16 cellular contexts compared by ENCODE assay signal in genomic region chr1:224292419-224292818, GRCh38. TPM values are rescaled to one million over a fixed set of nuclear protein-coding genes. Genes with fewer than 3 reads are reported as not detected.
A peak's percentile ranks its signal among the peaks of the same experiment; 100 is the strongest.
DNase-seq lines count a peak whose midpoint lies in the region; ATAC-seq and TF ChIP-seq lines count a peak whose summit lies in the region.
"Had no signal": no experiment of that assay in that cellular context is flagged by ENCODE, and none has a peak within 500 bp of the region (broad histone marks: within the 10 kb centered on the region; RNA-seq: fewer than 3 reads in every experiment).

No MANE protein-coding gene starts in this region.

- H3K27me3 ChIP-seq in PC-3 (ENCODE audit: low read length) (no peaks in the 10 kb centered on the region), foreskin keratinocyte (no peaks in the 10 kb centered on the region)
- H3K27me3 ChIP-seq: SJCRH30 had no signal

- H3K9ac ChIP-seq in PC-3 (ENCODE audit: low read length) = peak overlapping the region; percentile 55

- peaks cover 23% of the 10 kb centered on the region for H3K36me3 Mint-ChIP-seq in chondrocyte (ENCODE audit: low read depth)
- peaks cover 18% of the 10 kb centered on the region for H3K36me3 Mint-ChIP-seq in natural killer cell treated with Interleukin-12 subunit alpha and Interleukin-12 subunit beta and Interleukin-15 and Interleukin-18, amount 100 ng/mL, for 72 hours

- no peaks in the 10 kb centered on the region for H3K9me3 Mint-ChIP-seq in chondrocyte (ENCODE audit: low read depth)
- no peaks in the 10 kb centered on the region for H3K9me3 Mint-ChIP-seq in natural killer cell treated with Interleukin-12 subunit alpha and Interleukin-12 subunit beta and Interleukin-15 and Interleukin-18, amount 100 ng/mL, for 72 hours
- H3K9me3 Mint-ChIP-seq: CD4-positive, alpha-beta memory T cell had no signal

- TF ChIP-seq CTCF in PC-3 (conservative IDR thresholded peaks at IDR 0.05; ENCODE audit: low read depth, low read length) (no peak), chondrocyte (IDR thresholded peaks at IDR 0.05) (no peak), foreskin keratinocyte (conservative IDR thresholded peaks at IDR 0.05) (no peak)

- no peaks in the 10 kb centered on the region for H3K4me1 Mint-ChIP-seq in chondrocyte (ENCODE audit: low read depth)
- no peaks in the 10 kb centered on the region for H3K4me1 Mint-ChIP-seq in natural killer cell treated with Interleukin-12 subunit alpha and Interleukin-12 subunit beta and Interleukin-15 and Interleukin-18, amount 100 ng/mL, for 72 hours (ENCODE audit: low read depth in 2 of 2)

- H3K27ac ChIP-seq in PC-3 (ENCODE audit: low read length) (peak overlapping the region; percentile 90), foreskin keratinocyte (no peak overlapping the region)
- H3K27ac ChIP-seq: SJCRH30 had no signal

- H3K4me3 Mint-ChIP-seq in chondrocyte (ENCODE audit: unreplicated experiment) = no peak overlapping the region
- no peak overlapping the region for H3K4me3 Mint-ChIP-seq in natural killer cell treated with Interleukin-12 subunit alpha and Interleukin-12 subunit beta and Interleukin-15 and Interleukin-18, amount 100 ng/mL, for 72 hours
- H3K4me3 Mint-ChIP-seq: CD4-positive, alpha-beta memory T cell had no signal

- H3K79me2 ChIP-seq in PC-3 (ENCODE audit: low read length) = no peaks in the 10 kb centered on the region

- CTCF ChIA-PET in PC-3 (lab: Charles Lee) = interaction anchor here (0.6 kb wide), 1 partner anchor 266 kb away, joined by 3 read pairs; no protein-coding TSS in a partner anchor

- H3K9me2 ChIP-seq in PC-3 (replicated peaks; ENCODE audit: low read length) = no peaks in the 10 kb centered on the region

- no peaks in the 10 kb centered on the region for H3K9me3 ChIP-seq in PC-3 (ENCODE audit: low read length)
- H3K9me3 ChIP-seq: SJCRH30 had no signal

- no peaks in the 10 kb centered on the region for H3K27me3 Mint-ChIP-seq in chondrocyte (ENCODE audit: low read depth)
- no peaks in the 10 kb centered on the region for H3K27me3 Mint-ChIP-seq in natural killer cell treated with Interleukin-12 subunit alpha and Interleukin-12 subunit beta and Interleukin-15 and Interleukin-18, amount 100 ng/mL, for 72 hours
- H3K27me3 Mint-ChIP-seq: CD4-positive, alpha-beta memory T cell had no signal

- no TSS peak for BruUV-seq in PC-3 (replicated peaks; lab: Mats Ljungman, UMichigan)

- intact Hi-C loops in PC-3 (cut with micrococcal nuclease) = no loop called here

- peak; percentile 20 for DNase-seq in ELR (ENCODE audit: low read depth)
- peak; percentile 95 for DNase-seq in PC-3
- DNase-seq in chondrocyte (ENCODE audit: low spot score) = no peak
- peak in 1 of 2 donors; percentile 58 for DNase-seq in foreskin keratinocyte
- no peak for DNase-seq in SW 1271 (lab: John Stamatoyannopoulos, UW)
- DNase-seq in natural killer cell treated with Interleukin-12 subunit alpha and Interleukin-12 subunit beta and Interleukin-15 and Interleukin-18, amount 100 ng/mL, for 72 hours (ENCODE audit: low spot score) = no peak
- DNase-seq: Calu3; CD4-positive, alpha-beta memory T cell; HCEC 1CT; NCI-H1436; NCI-H1930; NCI-H345; NCI-H526; SJCRH30 had no signal

- peak overlapping the region; percentile 20; the same call in 1 of the 2 replicates for H3K4me2 ChIP-seq in PC-3 (ENCODE audit: low read length)

- POLR2A ChIA-PET in PC-3 (lab: Charles Lee; ENCODE audit: unreplicated experiment) = interaction anchor here (0.5 to 0.6 kb wide), 3 partner anchors 109 to 801 kb away, joined by 3 to 6 read pairs (median 3); no protein-coding TSS in a partner anchor

- peak overlapping the region; percentile 51 for H3K27ac Mint-ChIP-seq in chondrocyte (ENCODE audit: unreplicated experiment)
- no peak overlapping the region for H3K27ac Mint-ChIP-seq in natural killer cell treated with Interleukin-12 subunit alpha and Interleukin-12 subunit beta and Interleukin-15 and Interleukin-18, amount 100 ng/mL, for 72 hours
- H3K27ac Mint-ChIP-seq: CD4-positive, alpha-beta memory T cell had no signal

- H3K4me3 ChIP-seq in PC-3 (ENCODE audit: low read length) = no peak overlapping the region
- H3K4me3 ChIP-seq: SJCRH30 had no signal

- H3F3A ChIP-seq in PC-3 (ENCODE audit: low read length, unreplicated experiment) = no peaks in the 10 kb centered on the region

- peaks cover 36% of the 10 kb centered on the region for H3K4me1 ChIP-seq in PC-3 (ENCODE audit: insufficient read depth, low read length)
- H3K4me1 ChIP-seq in foreskin keratinocyte = no peaks in the 10 kb centered on the region
- H3K4me1 ChIP-seq: SJCRH30 had no signal

- peaks cover 66% of the 10 kb centered on the region for H3K36me3 ChIP-seq in PC-3 (ENCODE audit: low read depth, low read length)

- ATAC-seq in PC-3 (peak; percentile 97), foreskin keratinocyte (peak; percentile 84), HG02981 (IDR thresholded peaks at IDR 0.05; ENCODE audit: unreplicated experiment) (no peak), HG03378 (IDR thresholded peaks at IDR 0.05; ENCODE audit: unreplicated experiment) (no peak)
- no peak for ATAC-seq in natural killer cell treated with Interleukin-12 subunit alpha and Interleukin-12 subunit beta and Interleukin-15 and Interleukin-18, amount 100 ng/mL, for 72 hours

- H2AFZ ChIP-seq in PC-3 (ENCODE audit: low read length) = no peak overlapping the region

- H4K20me1 ChIP-seq in PC-3 (ENCODE audit: low read length) = no peaks in the 10 kb centered on the region

RNA-seq across cellular contexts. Expression of gene NVL, which starts 37.6 kb away (rescaled TPM):
- total RNA-seq in PC-3 (2014; rRNA removed) = 26.6 and 37.1 TPM in 2 replicates
- total RNA-seq in chondrocyte = 17.5 to 31.9 TPM (median 18.7 TPM) in 3 replicates
- total RNA-seq in foreskin keratinocyte = 25.4 and 30.4 TPM in 2 replicates
- 20.2 and 22.1 TPM in 2 replicates for polyA plus RNA-seq in foreskin keratinocyte
- total RNA-seq in natural killer cell treated with Interleukin-12 subunit alpha and Interleukin-12 subunit beta and Interleukin-15 and Interleukin-18, amount 100 ng/mL, for 72 hours = 10 to 100 TPM; 36.2 to 64.3 TPM

Comparison
In these comparisons a context has a peak if more than half of its experiments do, and no peak if none do; other contexts are left out.
1. DNase-seq: peak in ELR (single experiment) and PC-3 (single experiment); none in chondrocyte (single experiment), SW 1271 (0 of 2) and natural killer cell treated with Interleukin-12 subunit alpha and Interleukin-12 subunit beta and Interleukin-15 and Interleukin-18, amount 100 ng/mL, for 72 hours (single experiment).
2. ATAC-seq: peak in PC-3 (single experiment) and foreskin keratinocyte (single experiment); none in natural killer cell treated with Interleukin-12 subunit alpha and Interleukin-12 subunit beta and Interleukin-15 and Interleukin-18, amount 100 ng/mL, for 72 hours (0 of 2), HG02981 (single experiment) and HG03378 (single experiment).